Comparison of ENCODE assay signal across 9 cellular contexts in the genomic region with DNA sequence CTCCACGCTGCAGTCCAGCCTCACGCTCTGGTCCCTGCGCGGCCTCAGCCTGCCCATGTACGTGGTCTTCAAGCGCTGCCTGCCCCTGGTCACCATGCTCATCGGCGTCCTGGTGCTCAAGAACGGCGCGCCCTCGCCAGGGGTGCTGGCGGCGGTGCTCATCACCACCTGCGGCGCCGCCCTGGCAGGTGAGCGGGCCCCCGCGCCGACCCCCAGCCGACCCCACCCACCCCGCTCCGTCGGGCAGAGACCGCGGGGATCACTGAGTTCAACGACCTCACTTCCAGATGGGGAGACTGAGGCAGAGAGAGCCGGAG. TPM values are rescaled to one million over a fixed set of nuclear protein-coding genes. Genes with fewer than 3 reads are reported as not detected.
DNase-seq lines count a peak whose midpoint lies in the region; ATAC-seq lines count a peak whose summit lies in the region.
"Had no signal": no experiment of that assay in that cellular context is flagged by ENCODE, and none has a peak within 500 bp of the region (broad histone marks: within the 10 kb centered on the region; RNA-seq: fewer than 3 reads in every experiment).

No MANE protein-coding gene starts in this region.

- H3K27ac Mint-ChIP-seq in activated T-helper 2 cell treated with anti-CD3 and anti-CD28 coated beads, Interferon-gamma antibody, Interleukin-2, Interleukin-4, amounts not matched to agents 10 μg/mL and 5 μg/mL and 100 μg/mL, durations not matched to agents 14 hours and 24 hours and 36 hours = no peak overlapping the region
- no peak overlapping the region for H3K27ac Mint-ChIP-seq in stimulated activated naive CD8-positive, alpha-beta T cell treated with anti-CD3 and anti-CD28 coated beads, Interleukin-15, amount 100 ng/mL, for 72 hours

- peaks cover 14% of the 10 kb centered on the region for H3K4me1 Mint-ChIP-seq in activated T-helper 2 cell treated with anti-CD3 and anti-CD28 coated beads, Interferon-gamma antibody, Interleukin-2, Interleukin-4, amounts not matched to agents 10 μg/mL and 5 μg/mL and 100 μg/mL, durations not matched to agents 14 hours and 24 hours and 36 hours (ENCODE audit: low read depth)
- peaks cover 38% of the 10 kb centered on the region for H3K4me1 Mint-ChIP-seq in stimulated activated naive CD8-positive, alpha-beta T cell treated with anti-CD3 and anti-CD28 coated beads, Interleukin-15, amount 100 ng/mL, for 72 hours

- intact Hi-C loops in activated T-helper 2 cell treated with anti-CD3 and anti-CD28 coated beads, Interferon-gamma antibody, Interleukin-2, Interleukin-4, amounts not matched to agents 10 μg/mL and 5 μg/mL and 100 μg/mL, durations not matched to agents 14 hours and 24 hours and 36 hours (cut with micrococcal nuclease) = loop anchor here (5.0 kb wide), 2 partner anchors 100 to 565 kb away; partner anchors contain the start of gene PEX7

- H3K4me1 ChIP-seq in iPS-18a (ENCODE audit: control insufficient read depth, low read depth, low read length) = peaks cover 5% of the 10 kb centered on the region

- peaks cover 57% of the 10 kb centered on the region for H3K27me3 Mint-ChIP-seq in activated T-helper 2 cell treated with anti-CD3 and anti-CD28 coated beads, Interferon-gamma antibody, Interleukin-2, Interleukin-4, amounts not matched to agents 10 μg/mL and 5 μg/mL and 100 μg/mL, durations not matched to agents 14 hours and 24 hours and 36 hours (ENCODE audit: low read depth)
- peaks cover 86% of the 10 kb centered on the region for H3K27me3 Mint-ChIP-seq in stimulated activated naive CD8-positive, alpha-beta T cell treated with anti-CD3 and anti-CD28 coated beads, Interleukin-15, amount 100 ng/mL, for 72 hours

- no peaks in the 10 kb centered on the region for H3K9me3 Mint-ChIP-seq in activated T-helper 2 cell treated with anti-CD3 and anti-CD28 coated beads, Interferon-gamma antibody, Interleukin-2, Interleukin-4, amounts not matched to agents 10 μg/mL and 5 μg/mL and 100 μg/mL, durations not matched to agents 14 hours and 24 hours and 36 hours
- no peaks in the 10 kb centered on the region for H3K9me3 Mint-ChIP-seq in stimulated activated naive CD8-positive, alpha-beta T cell treated with anti-CD3 and anti-CD28 coated beads, Interleukin-15, amount 100 ng/mL, for 72 hours

- peak overlapping the region; percentile 74 for H3K4me3 Mint-ChIP-seq in activated T-helper 2 cell treated with anti-CD3 and anti-CD28 coated beads, Interferon-gamma antibody, Interleukin-2, Interleukin-4, amounts not matched to agents 10 μg/mL and 5 μg/mL and 100 μg/mL, durations not matched to agents 14 hours and 24 hours and 36 hours (ENCODE audit: low read depth)
- peak overlapping the region; percentile 85 to 86 for H3K4me3 Mint-ChIP-seq in stimulated activated naive CD8-positive, alpha-beta T cell treated with anti-CD3 and anti-CD28 coated beads, Interleukin-15, amount 100 ng/mL, for 72 hours

- H3K27me3 ChIP-seq in iPS-18a (ENCODE audit: control insufficient read depth, insufficient read depth, low read length) = peaks cover 65% of the 10 kb centered on the region

- peak; percentile 42 for ATAC-seq in stimulated activated naive CD8-positive, alpha-beta T cell treated with anti-CD3 and anti-CD28 coated beads, Interleukin-15, amount 100 ng/mL, for 72 hours
- ATAC-seq in GM21526 (IDR thresholded peaks at IDR 0.05; ENCODE audit: low FRiP score, unreplicated experiment) (no peak), HG02884 (IDR thresholded peaks at IDR 0.05; ENCODE audit: unreplicated experiment) (no peak), HG03565 (IDR thresholded peaks at IDR 0.05; ENCODE audit: unreplicated experiment) (no peak)

- DNase-seq in activated CD4-positive, alpha-beta T cell treated with anti-CD3 and anti-CD28 coated beads for 48 hours = peak; percentile 33
- DNase-seq in activated CD4-positive, alpha-beta T cell treated with anti-CD3 and anti-CD28 coated beads for 1 hour = no peak
- no peak for DNase-seq in activated T-helper 2 cell treated with anti-CD3 and anti-CD28 coated beads, Interferon-gamma antibody, Interleukin-2, Interleukin-4, amounts not matched to agents 10 μg/mL and 5 μg/mL and 100 μg/mL, durations not matched to agents 14 hours and 24 hours and 36 hours (ENCODE audit: low spot score)
- DNase-seq in stimulated activated naive CD8-positive, alpha-beta T cell treated with anti-CD3 and anti-CD28 coated beads, Interleukin-15, amount 100 ng/mL, for 72 hours = no peak

- no peak overlapping the region for H3K27ac ChIP-seq in iPS-18a (ENCODE audit: low read length)
- H3K27ac ChIP-seq: C4-2B had no signal

- no peaks in the 10 kb centered on the region for H3K36me3 ChIP-seq in iPS-18a (ENCODE audit: control insufficient read depth, low read depth, low read length)

- H3K36me3 Mint-ChIP-seq in activated T-helper 2 cell treated with anti-CD3 and anti-CD28 coated beads, Interferon-gamma antibody, Interleukin-2, Interleukin-4, amounts not matched to agents 10 μg/mL and 5 μg/mL and 100 μg/mL, durations not matched to agents 14 hours and 24 hours and 36 hours (ENCODE audit: low read depth) = no peaks in the 10 kb centered on the region

- peak overlapping the region; percentile 61 for H3K4me3 ChIP-seq in iPS-18a (ENCODE audit: low read length)

- no peak overlapping the region for H3K9ac ChIP-seq in iPS-18a (ENCODE audit: low read length)

- no peaks in the 10 kb centered on the region for H3K9me3 ChIP-seq in iPS-18a (ENCODE audit: control insufficient read depth, low read depth, low read length)

RNA-seq across cellular contexts. Expression of gene SLC35D3, which starts 0.5 kb away (rescaled TPM):
- not detected in 2 replicates for total RNA-seq in activated T-helper 2 cell treated with anti-CD3 and anti-CD28 coated beads, Interferon-gamma antibody, Interleukin-2, Interleukin-4, amounts not matched to agents 10 μg/mL and 5 μg/mL and 100 μg/mL, durations not matched to agents 14 hours and 24 hours and 36 hours
